ENCODE assay signal across 20 cellular contexts in genomic region chr4:38650133-38650532, GRCh38. TPM values are rescaled to one million over a fixed set of nuclear protein-coding genes. Genes with fewer than 3 reads are reported as not detected.
DNase-seq lines count a peak whose midpoint lies in the region; ATAC-seq, FAIRE-seq and TF ChIP-seq lines count a peak whose summit lies in the region.
"Had no signal": no experiment of that assay in that cellular context is flagged by ENCODE, and none has a peak within 500 bp of the region (broad histone marks: within the 10 kb centered on the region; RNA-seq: fewer than 3 reads in every experiment).

No MANE protein-coding gene starts in this region.

- WGBS in K562 (ENCODE audit: insufficient coverage, low coverage, missing lambda C conversion rate) = 78% methylated on average over 8 of the region's 9 CpGs

- H3K4me2 ChIP-seq in K562 (ENCODE audit: insufficient read depth, low read length) (no peak overlapping the region), MM.1S (ENCODE audit: low read depth, low read length) (no peak overlapping the region)

- no peak for TF ChIP-seq RAD21 in K562 (CRISPR knock-in tag; conservative IDR thresholded peaks at IDR 0.05 in 1 of 2, IDR thresholded peaks at IDR 0.05 in 1 of 2)

- intact Hi-C loops in K562 (cut with micrococcal nuclease) = no loop called here

- peaks cover 0 to 10% (median 0%) of the 10 kb centered on the region in 3 donors for H3K36me3 Mint-ChIP-seq in immature natural killer cell

- TF ChIP-seq POLR2A in K562 (conservative IDR thresholded peaks at IDR 0.05) = no peak

- H3K9ac ChIP-seq in K562 (ENCODE audit: insufficient read depth in 1 of 2, low read depth in 2 of 2, low read length in 2 of 2) = no peak overlapping the region
- no peak overlapping the region for H3K9ac ChIP-seq in MM.1S (ENCODE audit: low read length)
- H3K9ac ChIP-seq: GM23248 had no signal

- no peaks in the 10 kb centered on the region for H3K9me1 ChIP-seq in K562 (ENCODE audit: control insufficient read depth, insufficient read depth, low read length)

- H3K9me3 ChIP-seq in HEK293 (ENCODE audit: control insufficient read depth, insufficient read depth, low read depth, low read length) (no peaks in the 10 kb centered on the region), K562 (replicated peaks; ENCODE audit: control insufficient read depth, insufficient read depth, low read depth, low read length) (no peaks in the 10 kb centered on the region), MM.1S (replicated peaks; ENCODE audit: insufficient read depth, low read length) (no peaks in the 10 kb centered on the region)

- H3K9me3 Mint-ChIP-seq in immature natural killer cell = no peaks in the 10 kb centered on the region

- CTCF ChIA-PET in HEK293 (lab: Yijun Ruan, JAX) (interaction anchor here (0.7 kb wide), 1 partner anchor 14 kb away, joined by 3 read pairs; no protein-coding TSS in a partner anchor), K562 (lab: Yijun Ruan, JAX; ENCODE audit: low intra/inter-chr PET ratio) (no interaction called here)

- BruUV-seq in K562 (replicated peaks; lab: Mats Ljungman, UMichigan) = no TSS peak

- H3F3A ChIP-seq in MM.1S (ENCODE audit: insufficient read depth, low read length) = no peaks in the 10 kb centered on the region

- H3K27ac ChIP-seq in HEK293 (ENCODE audit: extremely low read depth, low read depth, low read length) (no peak overlapping the region), K562 (ENCODE audit: extremely low read depth, low read depth, low read length) (no peak overlapping the region), MM.1S (ENCODE audit: low read length) (no peak overlapping the region)
- H3K27ac ChIP-seq: GM23248 had no signal

- peaks cover 9 to 12% (median 9%) of the 10 kb centered on the region in 3 donors for H3K27me3 Mint-ChIP-seq in immature natural killer cell (ENCODE audit: low read depth in 3 of 3)

- no peaks in the 10 kb centered on the region for H3K4me1 ChIP-seq in HEK293 (ENCODE audit: control insufficient read depth, insufficient read depth, low read length)
- peaks cover 0 to 4% of the 10 kb centered on the region in 2 experiments; a peak in 3 of 5 replicates for H3K4me1 ChIP-seq in K562 (replicated peaks in 1 of 2; ENCODE audit: control insufficient read depth in 2 of 2, insufficient read depth in 2 of 2, low read length in 2 of 2)
- H3K4me1 ChIP-seq in MM.1S (ENCODE audit: low read length) = no peaks in the 10 kb centered on the region
- H3K4me1 ChIP-seq: BE2C had no signal

- in situ Hi-C loops in K562 (cut with MboI) = no loop called here

- TF ChIP-seq CTCF in HEK293 (tag by site-specific recombination; IDR thresholded peaks at IDR 0.05) = no peak
- no peak for TF ChIP-seq CTCF in K562 (IDR thresholded peaks at IDR 0.05 in 2 of 3, conservative IDR thresholded peaks at IDR 0.05 in 1 of 3; ENCODE audit: insufficient read depth in 2 of 3, low read depth in 1 of 3, low read length in 3 of 3)
- TF ChIP-seq CTCF in fibroblast of the aortic adventitia (IDR thresholded peaks at IDR 0.05; ENCODE audit: insufficient read depth, low read length) = peak; percentile 0
- no peak for TF ChIP-seq CTCF in MM.1S (IDR thresholded peaks at IDR 0.05; ENCODE audit: low read length)

- H3K9me2 ChIP-seq in MM.1S (replicated peaks; ENCODE audit: insufficient read depth, low read length) = no peaks in the 10 kb centered on the region

- H3K4me3 ChIP-seq in HEK293 (ENCODE audit: low read depth, low read length) (no peak overlapping the region), K562 (no peak overlapping the region), fibroblast of the aortic adventitia (ENCODE audit: low read depth, low read length) (no peak overlapping the region), MM.1S (ENCODE audit: low read length) (no peak overlapping the region)
- H3K4me3 ChIP-seq: GM23248 had no signal

- no peak for DNase-seq in K562 (ENCODE audit: extremely low read depth in 1 of 4, low spot score in 3 of 4)
- DNase-seq in fibroblast of the aortic adventitia (ENCODE audit: low read depth) = no peak
- no peak for DNase-seq in MM.1S
- no peak for DNase-seq in D341Med (ENCODE audit: low spot score)
- DNase-seq in SKM-1 treated with dmso at 0.1 percent for 144 hours (lab: John Stamatoyannopoulos, UW; ENCODE audit: unreplicated experiment) = no peak
- no peak for DNase-seq in immature natural killer cell
- DNase-seq: ACHN; BE2C; C1 segment of cervical spinal cord; CD4-positive, CD25-positive, alpha-beta regulatory T cell; CD8-positive, alpha-beta memory T cell; COR-L47; GF-D8; GM23248; H7; KG1 had no signal

- H3K36me3 ChIP-seq in HEK293 (ENCODE audit: control insufficient read depth in 2 of 2, insufficient read depth in 1 of 2, low read length in 2 of 2) (no peaks in the 10 kb centered on the region), K562 (ENCODE audit: control insufficient read depth, insufficient read depth, low read length) (no peaks in the 10 kb centered on the region), MM.1S (replicated peaks; ENCODE audit: insufficient read depth, low read length) (no peaks in the 10 kb centered on the region)
- H3K36me3 ChIP-seq: BE2C had no signal

- no peak overlapping the region for H2AFZ ChIP-seq in K562 (ENCODE audit: low read depth, low read length)
- H2AFZ ChIP-seq in MM.1S (ENCODE audit: low read length) = no peak overlapping the region
- H2AFZ ChIP-seq: GM23248 had no signal

- ATAC-seq in K562 = peak; percentile 48; the same call in 1 of the 3 replicates
- ATAC-seq: HepG2 had no signal

- H3K4me1 Mint-ChIP-seq in immature natural killer cell = peaks cover 42 to 50% of the 10 kb centered on the region in 2 donors

- H3K27ac Mint-ChIP-seq in immature natural killer cell = peak overlapping the region in 1 of 6 donors; percentile 31
- H3K27ac Mint-ChIP-seq: CD4-positive, CD25-positive, alpha-beta regulatory T cell; IgD-negative memory B cell had no signal

- no peaks in the 10 kb centered on the region for H4K20me1 ChIP-seq in K562 (replicated peaks; ENCODE audit: control insufficient read depth, insufficient read depth, low read length)
- H4K20me1 ChIP-seq in MM.1S (ENCODE audit: insufficient read depth, low read length) = no peaks in the 10 kb centered on the region

- H3K79me2 ChIP-seq in K562 (ENCODE audit: control insufficient read depth, insufficient read depth, low read length) (no peaks in the 10 kb centered on the region), MM.1S (ENCODE audit: low read length) (no peaks in the 10 kb centered on the region)

- H3K27me3 ChIP-seq in K562 (ENCODE audit: control insufficient read depth in 2 of 2, insufficient read depth in 2 of 2, low read length in 2 of 2) (no peaks in the 10 kb centered on the region), MM.1S (replicated peaks; ENCODE audit: insufficient read depth, low read length) (no peaks in the 10 kb centered on the region)
- H3K27me3 ChIP-seq: BE2C had no signal

- FAIRE-seq in K562 (lab: Jason Lieb, UNC) = no peak
- FAIRE-seq: D721Med, HepG2 had no signal

- POLR2A ChIA-PET in HEK293 (lab: Yijun Ruan, JAX) = no interaction called here
- POLR2A ChIA-PET in K562 (lab: Yijun Ruan, JAX) = interaction anchor here (0.6 kb wide), 1 partner anchor 37 kb away, joined by 3 read pairs; no protein-coding TSS in a partner anchor

- no peak overlapping the region for H3K4me3 Mint-ChIP-seq in immature natural killer cell
- H3K4me3 Mint-ChIP-seq: CD4-positive, CD25-positive, alpha-beta regulatory T cell; CD8-positive, alpha-beta memory T cell; IgD-negative memory B cell had no signal

- no peak for TF ChIP-seq EP300 in K562 (IDR thresholded peaks at IDR 0.05; ENCODE audit: low read length)

TF ChIP-seq in HEK293, 187 proteins besides CTCF, POLR2A, EP300 and RAD21 (continues in another document):
- peak; percentile 42 for TF ChIP-seq KLF1 (tag by site-specific recombination; IDR thresholded peaks at IDR 0.05)

TF ChIP-seq in K562, 482 proteins besides CTCF, POLR2A, EP300 and RAD21:
- no peak for TF ChIP-seq PHB (CRISPR knock-in tag; IDR thresholded peaks at IDR 0.05)
- no peak for TF ChIP-seq HDAC2 (IDR thresholded peaks at IDR 0.05)
- TF ChIP-seq COPS2 (conservative IDR thresholded peaks at IDR 0.05) = no peak
- TF ChIP-seq, protein P1, sequence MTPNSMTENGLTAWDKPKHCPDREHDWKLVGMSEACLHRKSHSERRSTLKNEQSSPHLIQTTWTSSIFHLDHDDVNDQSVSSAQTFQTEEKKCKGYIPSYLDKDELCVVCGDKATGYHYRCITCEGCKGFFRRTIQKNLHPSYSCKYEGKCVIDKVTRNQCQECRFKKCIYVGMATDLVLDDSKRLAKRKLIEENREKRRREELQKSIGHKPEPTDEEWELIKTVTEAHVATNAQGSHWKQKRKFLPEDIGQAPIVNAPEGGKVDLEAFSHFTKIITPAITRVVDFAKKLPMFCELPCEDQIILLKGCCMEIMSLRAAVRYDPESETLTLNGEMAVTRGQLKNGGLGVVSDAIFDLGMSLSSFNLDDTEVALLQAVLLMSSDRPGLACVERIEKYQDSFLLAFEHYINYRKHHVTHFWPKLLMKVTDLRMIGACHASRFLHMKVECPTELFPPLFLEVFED (CRISPR knock-in tag; conservative IDR thresholded peaks at IDR 0.05) = no peak
TF ChIP-seq in K562: peak in this region for 0.

RNA-seq across cellular contexts. Expression of gene KLF3, which starts 13.9 kb away (rescaled TPM):
- 43.5 and 71.2 TPM in 2 replicates for total RNA-seq in K562 (2011; cell fraction: chromatin; rRNA removed; ENCODE audit: low replicate concordance)
- total RNA-seq in K562 (2011; cell fraction: nucleolus; rRNA removed) = 24.8 and 33.7 TPM in 2 replicates
- 60.1 and 82.7 TPM in 2 replicates for total RNA-seq in K562 (2011; cell fraction: nucleoplasm; rRNA removed)
- total RNA-seq in K562 (2014; rRNA removed) = 17.3 and 18.7 TPM in 2 replicates
- 21.7 and 24.7 TPM in 2 replicates for total RNA-seq in K562 (2014; rRNA removed; fragmentation: Illumina TruSeq; extraction: Trizol)
- 16.4 and 16.5 TPM in 2 replicates for total RNA-seq in K562 (2015; rRNA removed; fragmentation: Illumina TruSeq; extraction: Trizol)
- total RNA-seq in K562 (2021) = 42.0 and 47.2 TPM in 2 replicates
- polyA plus RNA-seq in K562 (2011; rRNA removed) = 19.5 and 20.3 TPM in 2 replicates
- polyA plus RNA-seq in K562 (2011; cell fraction: cytosol; rRNA removed) = 13.0 and 14.9 TPM in 2 replicates
- polyA plus RNA-seq in K562 (2011; cell fraction: nucleus; rRNA removed) = 28.1 and 33.0 TPM in 2 replicates
- polyA plus RNA-seq in K562 (2012) = 19.1 and 20.1 TPM in 2 replicates
- polyA plus RNA-seq in K562 (2014; fragmentation: Illumina TruSeq; extraction: Trizol) = 34.7 and 35.4 TPM in 2 replicates
- polyA plus RNA-seq in K562 (2014; fragmentation: Nextera tagmentation; extraction: Ambion mirVana) = 10 to 100 TPM in 1 of 2 experiments, 1 to 10 TPM in 1; 9.9 to 16.8 TPM
- 18.1 and 20.2 TPM in 2 replicates for polyA plus RNA-seq in K562 (2014; rRNA removed)
- 45.2 and 57.9 TPM in 2 replicates for polyA minus RNA-seq in K562 (2011; rRNA and poly(A)+ RNA removed)
- 19.7 and 24.9 TPM in 2 replicates for polyA minus RNA-seq in K562 (2011; cell fraction: cytosol; rRNA and poly(A)+ RNA removed)
- 53.9 and 76.0 TPM in 2 replicates for polyA minus RNA-seq in K562 (2011; cell fraction: nucleus; rRNA and poly(A)+ RNA removed)
- 22.3 and 41.8 TPM in 2 replicates for total RNA-seq in fibroblast of the aortic adventitia (ENCODE audit: low replicate concordance)
- 10 to 100 TPM; 41.3 to 78.0 (median 63.8) TPM for polyA plus RNA-seq in immature natural killer cell

Comparison
In these comparisons a context has a peak if more than half of its experiments do, and no peak if none do; other contexts are left out.
1. Of the 44 proteins assayed by ChIP-seq in both K562 and HEK293: peak only in K562: none; only in HEK293: KLF1; in both: none; in neither: 43.